8 cellular contexts compared by ENCODE assay signal in the genomic region with DNA sequence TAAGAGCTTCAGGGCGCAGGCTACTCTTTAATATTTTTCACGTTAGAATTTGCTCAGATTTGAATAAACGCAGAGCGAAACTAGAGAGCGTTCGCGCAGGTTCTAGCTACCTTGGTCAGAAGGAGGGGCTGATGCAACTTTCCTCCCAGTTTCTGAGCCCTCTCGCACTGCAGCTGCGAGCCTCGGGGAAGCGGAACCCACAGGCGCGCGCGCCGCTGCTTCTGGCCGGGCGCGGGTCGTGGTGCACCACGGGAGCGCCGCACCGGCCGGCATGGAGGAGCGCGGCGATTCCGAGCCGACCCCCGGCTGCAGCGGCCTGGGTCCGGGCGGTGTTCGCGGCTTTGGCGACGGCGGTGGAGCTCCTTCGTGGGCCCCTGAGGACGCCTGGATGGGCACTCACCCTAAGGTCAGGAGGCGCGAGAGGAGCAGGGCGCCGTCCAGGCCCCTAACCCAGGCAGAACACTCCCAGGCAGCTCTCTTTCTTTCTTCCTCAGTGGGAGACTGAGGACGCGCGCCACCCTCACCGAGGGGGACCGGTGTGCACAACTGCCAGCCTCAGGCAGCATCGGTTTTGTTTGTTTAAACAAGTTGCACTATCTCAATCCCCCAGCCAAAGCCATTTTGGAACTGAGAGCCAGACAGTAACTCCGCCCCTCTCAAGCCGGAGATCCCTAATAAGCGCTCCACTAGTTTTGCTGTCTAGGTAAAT. TPM values are rescaled to one million over a fixed set of nuclear protein-coding genes. Genes with fewer than 3 reads are reported as not detected.
DNase-seq lines count a peak whose midpoint lies in the region; ATAC-seq and TF ChIP-seq lines count a peak whose summit lies in the region.

A gene (plus strand): TSS at position 246 of the 709 bp plus-strand sequence. CDS start 26 bp downstream, at position 272.

- intact Hi-C loops in adrenal gland (cut with DNase I), result no loop called here
- intact Hi-C loops in left ventricle myocardium superior (cut with micrococcal nuclease), result no loop called here

- TF ChIP-seq CTCF in GM12865 (IDR thresholded peaks at IDR 0.05; ENCODE audit: insufficient read depth, low read depth, low read length, missing control alignments) (no peak), adrenal gland (IDR thresholded peaks at IDR 0.05) (no peak)

- H3K9me3 ChIP-seq in adrenal gland (replicated peaks in 1 of 3), result peaks cover 0 to 8% (median 0%) of the 10 kb centered on the region in 3 donors

- H3K9ac ChIP-seq in rectal smooth muscle tissue (ENCODE audit: low read length), result peak within 1 kb of the TSS; percentile 76

- no peaks in the 10 kb centered on the region for H3K36me3 ChIP-seq in adrenal gland (replicated peaks in 1 of 2)
- H3K36me3 ChIP-seq in rectal smooth muscle tissue (ENCODE audit: control insufficient read depth, insufficient read depth, low read length), result no peaks in the 10 kb centered on the region

- DNase-seq in GM12865 (ENCODE audit: low read depth) (peak; percentile 94), NCI-H1105 treated with DMSO at 0.1 percent for 48 hours (lab: John Stamatoyannopoulos, UW) (peak; percentile 85), T-helper 1 cell (peak; percentile 32 to 93 (median 48)), adrenal gland (peak; percentile 76 to 89 (median 79)), left ventricle myocardium superior (peak; percentile 89), cortex of kidney (lab: John Stamatoyannopoulos, UW) (no peak)

- H3K27ac ChIP-seq in adrenal gland, result peak within 1 kb of the TSS; percentile 53 to 93 (median 87)
- H3K27ac ChIP-seq in rectal smooth muscle tissue (ENCODE audit: low read depth, low read length), result peak within 1 kb of the TSS; percentile 87

- 0 to 1% (median 0%) methylated on average over 20 to 54 of the region's 54 CpGs for WGBS in adrenal gland, 4 donors

- H3K27me3 ChIP-seq in adrenal gland (no peaks in the 10 kb centered on the region), rectal smooth muscle tissue (ENCODE audit: control insufficient read depth, insufficient read depth, low read length) (no peaks in the 10 kb centered on the region)

- peak; percentile 49 to 71 for TF ChIP-seq POLR2A in adrenal gland (IDR thresholded peaks at IDR 0.05)

- ATAC-seq in HG02642 (IDR thresholded peaks at IDR 0.05; ENCODE audit: poor library complexity, unreplicated experiment) (peak; percentile 98), left ventricle myocardium superior (peak; percentile 99)

- H3K4me3 ChIP-seq in GM12865 (ENCODE audit: low read depth, low read length) (peak within 1 kb of the TSS; percentile 87), adrenal gland (peak within 1 kb of the TSS; percentile 17 to 97 (median 86)), rectal smooth muscle tissue (ENCODE audit: low read length) (peak within 1 kb of the TSS; percentile 83)

- H3K4me1 ChIP-seq in adrenal gland (replicated peaks in 1 of 2) (peaks cover 9 to 19% of the 10 kb centered on the region in 2 donors), rectal smooth muscle tissue (ENCODE audit: control insufficient read depth, insufficient read depth, low read length) (peaks cover 11% of the 10 kb centered on the region)

RNA-seq across cellular contexts. Expression of the gene that starts here (rescaled TPM):
- total RNA-seq in adrenal gland (10 to 100 TPM; 16.3 to 55.1 (median 28.8) TPM), left ventricle myocardium superior (27.2 TPM)
- polyA plus RNA-seq in adrenal gland, result 10 to 100 TPM; 19.3 to 45.1 (median 19.9) TPM
